Comparison of ENCODE assay signal across 15 cellular contexts in the genomic region with DNA sequence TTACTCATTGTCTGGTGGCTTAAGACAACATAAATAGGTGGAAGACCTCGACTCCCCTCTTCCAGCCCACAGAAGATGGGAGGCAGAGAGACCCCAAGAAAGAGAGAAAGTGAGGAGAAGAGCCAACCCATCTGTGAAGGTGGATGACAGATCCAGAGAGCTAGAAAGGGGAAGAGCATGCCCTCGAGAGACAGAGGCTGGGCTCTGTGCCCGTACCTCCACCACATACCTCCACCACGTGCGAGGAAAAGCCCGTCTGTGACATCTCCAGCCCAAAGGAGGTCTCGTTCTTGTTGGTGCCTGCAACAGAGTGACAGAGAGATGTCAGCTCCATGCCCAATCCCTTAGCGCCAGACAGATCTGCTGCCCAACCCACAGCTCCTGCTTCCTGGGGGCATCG.
"Had no signal": no experiment of that assay in that cellular context is flagged by ENCODE, and none has a peak within 500 bp of the region (broad histone marks: within the 10 kb centered on the region; RNA-seq: fewer than 3 reads in every experiment).

No MANE protein-coding gene starts in this region.

- H3K9me3 ChIP-seq: adrenal gland, heart right ventricle had no signal

- H3K4me3 ChIP-seq: adrenal gland, cardiac muscle cell, heart right ventricle had no signal

- DNase-seq: activated B cell treated with CpG ODN at 0.5 μM for 24 hours; activated CD4-positive, alpha-beta memory T cell treated with anti-CD3 and anti-CD28 coated beads, Interleukin-2, amount 10 ng/mL, durations not matched to agents 7 days and 5 days; activated effector memory CD4-positive, alpha-beta T cell treated with Interleukin-2 at 50 U/mL for 16 hours; activated naive CD4-positive, alpha-beta T cell treated with anti-CD3 and anti-CD28 coated beads, Interleukin-2, amount 10 ng/mL, durations not matched to agents 7 days and 5 days; activated T-cell treated with anti-CD3 and anti-CD28 coated beads, Interleukin-2, amount 50 U/mL, for 48 hours; adrenal gland; heart right ventricle; kidney glomerular epithelial cell; nucleus accumbens; stimulated activated CD4-positive, alpha-beta T cell treated with anti-CD3 and anti-CD28 coated beads, Interleukin-12 subunit alpha, Interleukin-12 subunit beta, amount 100 ng/mL, for 4 hours; stimulated activated naive CD4-positive, alpha-beta T cell treated with Interleukin-2 at 50 U/mL for 16 hours; T-cell; trophoblast cell had no signal

- H3K27me3 ChIP-seq: adrenal gland, cardiac muscle cell, heart right ventricle had no signal

- ATAC-seq: SK-N-SH treated with all-trans-retinoic acid at 6 μM for 48 hours, T-cell had no signal

- H3K27ac ChIP-seq: cardiac muscle cell, heart right ventricle had no signal

- H3K36me3 ChIP-seq: adrenal gland, cardiac muscle cell had no signal
